ENCODE assay signal across 9 cellular contexts in genomic region chr17:72587773-72588511, GRCh38.
A peak's percentile ranks its signal among the peaks of the same experiment; 100 is the strongest.
DNase-seq lines count a peak whose midpoint lies in the region; TF ChIP-seq lines count a peak whose summit lies in the region.
"Had no signal": no experiment of that assay in that cellular context is flagged by ENCODE, and none has a peak within 500 bp of the region (broad histone marks: within the 10 kb centered on the region; RNA-seq: fewer than 3 reads in every experiment).

No MANE protein-coding gene starts in this region.

- H3K36me3 ChIP-seq in vagina, result no peaks in the 10 kb centered on the region

- no peak for TF ChIP-seq POLR2A in vagina (IDR thresholded peaks at IDR 0.05)

- H3K9me3 ChIP-seq in vagina, result no peaks in the 10 kb centered on the region

- peak overlapping the region in 20 of 21 experiments; percentile 6 to 91 (median 68) for H3K27ac ChIP-seq in skin epidermis
- no peak overlapping the region for H3K27ac ChIP-seq in vagina
- H3K27ac ChIP-seq: HL-60 had no signal

- intact Hi-C loops in vagina (cut with DNase I), result no loop called here

- H3K4me3 ChIP-seq in cardiac fibroblast (replicated peaks in 1 of 2; ENCODE audit: low read depth in 2 of 2, low read length in 2 of 2) (peak overlapping the region in 1 of 2 donors; percentile 13), skin epidermis (peak overlapping the region in 5 of 7 experiments; percentile 13 to 83 (median 69)), vagina (no peak overlapping the region)

- peaks cover 22% of the 10 kb centered on the region for H3K4me1 ChIP-seq in vagina

- no peak for TF ChIP-seq CTCF in cardiac fibroblast (IDR thresholded peaks at IDR 0.05; ENCODE audit: low read depth, low read length)
- TF ChIP-seq CTCF in vagina (IDR thresholded peaks at IDR 0.05), result no peak

- peak; percentile 8 for DNase-seq in activated CD4-positive, alpha-beta T cell treated with anti-CD3 and anti-CD28 coated beads for 48 hours
- DNase-seq in activated CD4-positive, alpha-beta T cell treated with anti-CD3 and anti-CD28 coated beads for 1 hour, result no peak
- DNase-seq in NCI-H748 (lab: John Stamatoyannopoulos, UW; ENCODE audit: unreplicated experiment) (peak; percentile 74), cardiac fibroblast (ENCODE audit: low read depth in 2 of 2) (peak; percentile 46 to 68), NCI-H1930 (lab: John Stamatoyannopoulos, UW) (no peak), vagina (ENCODE audit: extremely low spot score in 2 of 2) (no peak), occipital lobe (lab: John Stamatoyannopoulos, UW) (no peak)

- H3K27me3 ChIP-seq in vagina, result no peaks in the 10 kb centered on the region

Comparison
In these comparisons a context has a peak if more than half of its experiments do, and no peak if none do; other contexts are left out.
1. DNase-seq: peak in activated CD4-positive, alpha-beta T cell treated with anti-CD3 and anti-CD28 coated beads for 48 hours (single experiment), NCI-H748 (single experiment) and cardiac fibroblast (2 of 2); none in activated CD4-positive, alpha-beta T cell treated with anti-CD3 and anti-CD28 coated beads for 1 hour (single experiment), NCI-H1930 (0 of 2), vagina (0 of 2) and occipital lobe (single experiment).
2. H3K4me3 ChIP-seq: peak in skin epidermis (5 of 7); none in vagina (0 of 2).